In the genomic region with DNA sequence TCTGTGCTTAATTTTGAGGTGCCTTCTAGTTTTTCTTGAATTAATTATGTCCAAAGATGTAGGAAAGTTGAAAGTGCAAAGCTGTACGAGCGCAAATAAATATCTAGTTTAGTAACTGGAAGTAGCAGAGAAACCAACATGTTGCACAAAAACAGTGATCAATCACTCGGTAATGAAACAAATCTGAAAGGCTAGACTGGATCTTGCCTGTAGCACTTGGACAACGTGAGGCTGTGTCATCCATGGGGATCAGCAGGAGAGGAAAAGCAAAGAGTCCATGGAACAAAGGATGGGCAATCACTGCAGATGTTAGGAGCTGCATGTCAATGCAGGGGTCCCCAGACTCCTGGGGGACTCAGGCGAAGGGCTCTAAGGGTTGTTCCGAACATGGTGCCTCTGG, we compare ENCODE assay signal across 23 cellular contexts.
DNase-seq lines count a peak whose midpoint lies in the region; ATAC-seq and TF ChIP-seq lines count a peak whose summit lies in the region.
"Had no signal": no experiment of that assay in that cellular context is flagged by ENCODE, and none has a peak within 500 bp of the region (broad histone marks: within the 10 kb centered on the region; RNA-seq: fewer than 3 reads in every experiment).

No MANE protein-coding gene starts in this region.

- H3K36me3 Mint-ChIP-seq in brain = no peaks in the 10 kb centered on the region
- H3K36me3 Mint-ChIP-seq: CD8-positive, alpha-beta memory T cell had no signal

- no peak for TF ChIP-seq EP300 in gastroesophageal sphincter (IDR thresholded peaks at IDR 0.05)

- TF ChIP-seq CTCF in DND-41 (IDR thresholded peaks at IDR 0.05; ENCODE audit: borderline replicate concordance, extremely low read depth, low read length, poor library complexity, severe bottlenecking) = no peak
- TF ChIP-seq CTCF in brain (conservative IDR thresholded peaks at IDR 0.05) = no peak
- TF ChIP-seq CTCF in gastroesophageal sphincter (IDR thresholded peaks at IDR 0.05) = no peak
- no peak for TF ChIP-seq CTCF in foreskin fibroblast (IDR thresholded peaks at IDR 0.05; ENCODE audit: low read depth, low read length)

- H3K9ac ChIP-seq in DND-41 (ENCODE audit: low read depth, low read length) = no peak overlapping the region

- H4K20me1 ChIP-seq in DND-41 (ENCODE audit: insufficient read depth, low read length) = no peaks in the 10 kb centered on the region

- H3K9me3 Mint-ChIP-seq in brain = peaks cover 0 to 4% (median 0%) of the 10 kb centered on the region in 5 experiments

- H3K36me3 ChIP-seq in DND-41 (ENCODE audit: insufficient read depth, low read length) (no peaks in the 10 kb centered on the region), gastroesophageal sphincter (no peaks in the 10 kb centered on the region)
- H3K36me3 ChIP-seq: transverse colon had no signal

- H3K4me3 ChIP-seq in DND-41 (ENCODE audit: low read depth in 1 of 2, low read length in 2 of 2) (no peak overlapping the region), gastroesophageal sphincter (no peak overlapping the region), skin epidermis (no peak overlapping the region), foreskin fibroblast (ENCODE audit: low read depth in 1 of 2, low read length in 2 of 2) (no peak overlapping the region)
- H3K4me3 ChIP-seq: K562, PC-9, transverse colon had no signal

- H3K27me3 ChIP-seq in DND-41 (ENCODE audit: insufficient read depth, low read length, poor library complexity) = no peaks in the 10 kb centered on the region
- no peaks in the 10 kb centered on the region for H3K27me3 ChIP-seq in gastroesophageal sphincter
- H3K27me3 ChIP-seq: transverse colon had no signal

- H2AFZ ChIP-seq in DND-41 (ENCODE audit: low read depth, low read length) = 0 out of 2 replicates have a peak overlapping the region, but pooled peaks have one; percentile 3
- H2AFZ ChIP-seq: PC-9 had no signal

- WGBS in gastroesophageal sphincter (ENCODE audit: low coverage in 1 of 2), 2 donors = 62 to 82% methylated on average over 3 to 4 of the region's 6 CpGs

- no peak overlapping the region for H3K27ac ChIP-seq in DND-41 (ENCODE audit: low read length)
- H3K27ac ChIP-seq in gastroesophageal sphincter = peak overlapping the region in 3 of 4 donors; percentile 53 to 69 (median 57)
- H3K27ac ChIP-seq in skin epidermis = peak overlapping the region in 17 of 21 experiments; percentile 13 to 81 (median 54)
- H3K27ac ChIP-seq: PC-9 had no signal

- no peaks in the 10 kb centered on the region for H3K79me2 ChIP-seq in DND-41 (ENCODE audit: insufficient read depth, low read length)

- peaks cover 2% of the 10 kb centered on the region for H3K9me3 ChIP-seq in DND-41 (ENCODE audit: insufficient read depth, low read length, severe bottlenecking)
- H3K9me3 ChIP-seq in gastroesophageal sphincter = no peaks in the 10 kb centered on the region
- H3K9me3 ChIP-seq: transverse colon had no signal

- H3K4me1 ChIP-seq in DND-41 (ENCODE audit: insufficient read depth, low read length) (peaks cover 18% of the 10 kb centered on the region), gastroesophageal sphincter (peaks cover 0 to 7% (median 3%) of the 10 kb centered on the region in 3 donors)

- peaks cover 75% of the 10 kb centered on the region for H3K4me1 Mint-ChIP-seq in brain
- H3K4me1 Mint-ChIP-seq: activated CD4-positive, alpha-beta T cell treated with anti-CD3 and anti-CD28 coated beads, Interleukin-2, amount 10 ng/mL, durations not matched to agents 7 days and 5 days; CD8-positive, alpha-beta memory T cell had no signal

- ATAC-seq in DND-41 (ENCODE audit: insufficient read depth, low read depth) (no peak), gastroesophageal sphincter (peak; percentile 62), HG03439 (IDR thresholded peaks at IDR 0.05; ENCODE audit: unreplicated experiment) (no peak)
- ATAC-seq: K562; naive thymus-derived CD4-positive, alpha-beta T cell had no signal

- TF ChIP-seq POLR2A in gastroesophageal sphincter (IDR thresholded peaks at IDR 0.05) = no peak

- peak overlapping the region in 4 of 5 experiments; percentile 29 to 86 (median 66) for H3K27ac Mint-ChIP-seq in brain
- H3K27ac Mint-ChIP-seq: activated CD4-positive, alpha-beta T cell treated with anti-CD3 and anti-CD28 coated beads, Interleukin-2, amount 10 ng/mL, durations not matched to agents 7 days and 5 days; activated T-helper 1 cell treated with anti-CD3 and anti-CD28 coated beads, Interleukin-12 subunit alpha, Interleukin-12 subunit beta, Interleukin-2, Interleukin-4 antibody, amounts not matched to agents 30 ng/mL and 10 ng/mL and 1 ng/mL, durations not matched to agents 14 hours and 24 hours and 36 hours; CD8-positive, alpha-beta memory T cell; naive thymus-derived CD4-positive, alpha-beta T cell had no signal

- H3K4me2 ChIP-seq in DND-41 (ENCODE audit: insufficient read depth, low read length) = no peak overlapping the region
- H3K4me2 ChIP-seq: PC-9 had no signal

- DNase-seq in DND-41 (no peak), NCI-H1417 treated with DMSO at 0.1 percent for 48 hours (lab: John Stamatoyannopoulos, UW) (no peak), mesenteric fat pad (ENCODE audit: low spot score) (no peak), foreskin fibroblast (no peak)
- DNase-seq: activated CD4-positive, alpha-beta T cell treated with anti-CD3 and anti-CD28 coated beads, Interleukin-2, amount 10 ng/mL, durations not matched to agents 7 days and 5 days; activated naive CD4-positive, alpha-beta T cell treated with anti-CD3 and anti-CD28 coated beads, Interleukin-2, amount 50 U/mL, for 16 hours; CD8-positive, alpha-beta memory T cell; cerebellar nuclear complex; DMS153; kidney glomerular epithelial cell; naive thymus-derived CD4-positive, alpha-beta T cell; NCI-H1436; PC-9; SHP77; stimulated activated CD4-positive, alpha-beta T cell treated with anti-CD3 and anti-CD28 coated beads, Interleukin-4, amount 100 ng/mL, for 4 hours; stimulated activated naive CD4-positive, alpha-beta T cell treated with Interleukin-2 at 50 U/mL for 16 hours; transverse colon had no signal

- H3K4me3 Mint-ChIP-seq in brain = no peak overlapping the region
- H3K4me3 Mint-ChIP-seq: activated CD4-positive, alpha-beta T cell treated with anti-CD3 and anti-CD28 coated beads, Interleukin-2, amount 10 ng/mL, durations not matched to agents 7 days and 5 days; activated T-helper 1 cell treated with anti-CD3 and anti-CD28 coated beads, Interleukin-12 subunit alpha, Interleukin-12 subunit beta, Interleukin-2, Interleukin-4 antibody, amounts not matched to agents 30 ng/mL and 10 ng/mL and 1 ng/mL, durations not matched to agents 14 hours and 24 hours and 36 hours; CD8-positive, alpha-beta memory T cell; naive thymus-derived CD4-positive, alpha-beta T cell had no signal

- H3K27me3 Mint-ChIP-seq in brain = peaks cover 3% of the 10 kb centered on the region
- H3K27me3 Mint-ChIP-seq: activated CD4-positive, alpha-beta T cell treated with anti-CD3 and anti-CD28 coated beads, Interleukin-2, amount 10 ng/mL, durations not matched to agents 7 days and 5 days; CD8-positive, alpha-beta memory T cell; naive thymus-derived CD4-positive, alpha-beta T cell had no signal
